16 cellular contexts compared by ENCODE assay signal in genomic region chr18:6961331-6961730, GRCh38.
DNase-seq lines count a peak whose midpoint lies in the region; ATAC-seq and TF ChIP-seq lines count a peak whose summit lies in the region.
"Had no signal": no experiment of that assay in that cellular context is flagged by ENCODE, and none has a peak within 500 bp of the region (broad histone marks: within the 10 kb centered on the region; RNA-seq: fewer than 3 reads in every experiment).

No MANE protein-coding gene starts in this region.

- H3K9ac ChIP-seq in GM23248: no peak overlapping the region
- H3K9ac ChIP-seq: BLaER1 treated with 17β-estradiol and CSF1 and Interleukin-3, amounts not matched to agents 10 nM and 100 nM had no signal

- no peaks in the 10 kb centered on the region for H3K9me3 ChIP-seq in GM23248 (ENCODE audit: low read depth)
- H3K9me3 ChIP-seq in RWPE2 (ENCODE audit: severe bottlenecking): no peaks in the 10 kb centered on the region
- H3K9me3 ChIP-seq in mucosa of descending colon: no peaks in the 10 kb centered on the region
- no peaks in the 10 kb centered on the region for H3K9me3 ChIP-seq in suprapubic skin
- H3K9me3 ChIP-seq: BLaER1 treated with 17β-estradiol and CSF1 and Interleukin-3, amounts not matched to agents 10 nM and 100 nM; SJCRH30 had no signal

- H3K27me3 ChIP-seq in GM23248 (replicated peaks; ENCODE audit: insufficient read depth) (no peaks in the 10 kb centered on the region), RWPE2 (ENCODE audit: insufficient read depth, poor library complexity, severe bottlenecking) (no peaks in the 10 kb centered on the region), suprapubic skin (no peaks in the 10 kb centered on the region)
- H3K27me3 ChIP-seq: BLaER1 treated with 17β-estradiol and CSF1 and Interleukin-3, amounts not matched to agents 10 nM and 100 nM; SJCRH30 had no signal

- ATAC-seq in RWPE2 (ENCODE audit: low read depth) (no peak), mucosa of descending colon (peak; percentile 36), GM19023 (IDR thresholded peaks at IDR 0.05; ENCODE audit: unreplicated experiment) (no peak), HG03045 (IDR thresholded peaks at IDR 0.05; ENCODE audit: unreplicated experiment) (no peak)
- ATAC-seq: CD8-positive, alpha-beta T cell had no signal

- no peaks in the 10 kb centered on the region for H3K9me2 ChIP-seq in GM23248 (ENCODE audit: insufficient read depth)

- TF ChIP-seq CTCF in RWPE2 (IDR thresholded peaks at IDR 0.05; ENCODE audit: poor library complexity, severe bottlenecking) (no peak), mucosa of descending colon (IDR thresholded peaks at IDR 0.05) (no peak), suprapubic skin (IDR thresholded peaks at IDR 0.05) (no peak)

- H3K36me3 ChIP-seq in GM23248 (ENCODE audit: low read depth) (no peaks in the 10 kb centered on the region), RWPE2 (ENCODE audit: low read depth) (no peaks in the 10 kb centered on the region), mucosa of descending colon (ENCODE audit: low read depth) (no peaks in the 10 kb centered on the region), suprapubic skin (no peaks in the 10 kb centered on the region)
- H3K36me3 ChIP-seq: BLaER1 treated with 17β-estradiol and CSF1 and Interleukin-3, amounts not matched to agents 10 nM and 100 nM; SJCRH30 had no signal

- H3F3A ChIP-seq in GM23248 (ENCODE audit: insufficient read depth): peaks cover 14% of the 10 kb centered on the region

- TF ChIP-seq POLR2A in suprapubic skin (IDR thresholded peaks at IDR 0.05): no peak

- intact Hi-C loops in mucosa of descending colon (cut with DNase I, micrococcal nuclease): no loop called here

- no peak overlapping the region for H2AFZ ChIP-seq in GM23248

- H4K20me1 ChIP-seq in GM23248 (ENCODE audit: insufficient read depth): no peaks in the 10 kb centered on the region
- H4K20me1 ChIP-seq: BLaER1 treated with 17β-estradiol and CSF1 and Interleukin-3, amounts not matched to agents 10 nM and 100 nM had no signal

- peak; percentile 4 for DNase-seq in GM23248
- DNase-seq in RWPE2 (ENCODE audit: low spot score): no peak
- DNase-seq in dermis blood vessel endothelial cell: peak; percentile 3
- no peak for DNase-seq in mucosa of descending colon
- no peak for DNase-seq in suprapubic skin (ENCODE audit: low spot score in 2 of 2)
- no peak for DNase-seq in NCI-H446 (lab: John Stamatoyannopoulos, UW)
- DNase-seq: Calu3; CD8-positive, alpha-beta T cell; MV-4-11; NCI-H1694 treated with DMSO at 0.1 percent for 48 hours; NCI-H2107; NCI-H526; SJCRH30 had no signal

- no peak overlapping the region for H3K4me2 ChIP-seq in GM23248 (ENCODE audit: unreplicated experiment)
- H3K4me2 ChIP-seq: BLaER1 treated with 17β-estradiol and CSF1 and Interleukin-3, amounts not matched to agents 10 nM and 100 nM had no signal

- no peak overlapping the region for H3K4me3 ChIP-seq in GM23248
- H3K4me3 ChIP-seq in RWPE2 (ENCODE audit: severe bottlenecking): no peak overlapping the region
- H3K4me3 ChIP-seq in mucosa of descending colon: no peak overlapping the region
- no peak overlapping the region for H3K4me3 ChIP-seq in suprapubic skin
- H3K4me3 ChIP-seq: BLaER1 treated with 17β-estradiol and CSF1 and Interleukin-3, amounts not matched to agents 10 nM and 100 nM; SJCRH30 had no signal

- TF ChIP-seq EP300 in suprapubic skin (IDR thresholded peaks at IDR 0.05): no peak

- no peak overlapping the region for H3K27ac ChIP-seq in GM23248
- peak overlapping the region; percentile 63 for H3K27ac ChIP-seq in RWPE2 (ENCODE audit: poor library complexity, severe bottlenecking)
- H3K27ac ChIP-seq in suprapubic skin: no peak overlapping the region
- H3K27ac ChIP-seq: BLaER1 treated with 17β-estradiol and CSF1 and Interleukin-3, amounts not matched to agents 10 nM and 100 nM; SJCRH30 had no signal

- in situ Hi-C loops in GM23248 (cut with MboI): no loop called here

- no peaks in the 10 kb centered on the region for H3K79me2 ChIP-seq in GM23248 (ENCODE audit: insufficient read depth)

- WGBS in GM23248 (ENCODE audit: low coverage in 1 of 2, low lambda C conversion rate in 2 of 2, missing lambda C conversion rate in 2 of 2), 2 experiments: 74 to 81% methylated on average over 9 of the region's 9 CpGs
- WGBS in suprapubic skin: 88% methylated on average over 9 of the region's 9 CpGs

- H3K4me1 ChIP-seq in GM23248 (ENCODE audit: insufficient read depth) (peaks cover 7% of the 10 kb centered on the region), RWPE2 (ENCODE audit: insufficient read depth, poor library complexity, severe bottlenecking) (peaks cover 7% of the 10 kb centered on the region), mucosa of descending colon (ENCODE audit: low read depth) (peaks cover 15% of the 10 kb centered on the region), suprapubic skin (no peaks in the 10 kb centered on the region)
- H3K4me1 ChIP-seq: SJCRH30 had no signal

Comparison
In these comparisons a context has a peak if more than half of its experiments do, and no peak if none do; other contexts are left out.
1. DNase-seq: peak in GM23248 (single experiment) and dermis blood vessel endothelial cell (single experiment); none in RWPE2 (single experiment), mucosa of descending colon (0 of 3), suprapubic skin (0 of 2) and NCI-H446 (0 of 2).